In genomic region chr20:20446613-20447012, GRCh38 we compare ENCODE assay signal across 19 cellular contexts.
DNase-seq lines count a peak whose midpoint lies in the region; ATAC-seq lines count a peak whose summit lies in the region.
"Had no signal": no experiment of that assay in that cellular context is flagged by ENCODE, and none has a peak within 500 bp of the region (broad histone marks: within the 10 kb centered on the region; RNA-seq: fewer than 3 reads in every experiment).

No MANE protein-coding gene starts in this region.

- H3K4me3 Mint-ChIP-seq in activated CD4-positive, alpha-beta T cell treated with anti-CD3 and anti-CD28 coated beads for 36 hours, result no peak overlapping the region
- no peak overlapping the region for H3K4me3 Mint-ChIP-seq in activated naive CD4-positive, alpha-beta T cell treated with anti-CD3 and anti-CD28 coated beads for 36 hours
- H3K4me3 Mint-ChIP-seq: CD4-positive, alpha-beta memory T cell had no signal

- no peaks in the 10 kb centered on the region for H3K9me3 Mint-ChIP-seq in activated CD4-positive, alpha-beta T cell treated with anti-CD3 and anti-CD28 coated beads for 36 hours (ENCODE audit: low read depth)
- no peaks in the 10 kb centered on the region for H3K9me3 Mint-ChIP-seq in activated naive CD4-positive, alpha-beta T cell treated with anti-CD3 and anti-CD28 coated beads for 36 hours
- H3K9me3 Mint-ChIP-seq: CD4-positive, alpha-beta memory T cell had no signal

- no peaks in the 10 kb centered on the region for H3K27me3 Mint-ChIP-seq in activated CD4-positive, alpha-beta T cell treated with anti-CD3 and anti-CD28 coated beads for 36 hours
- no peaks in the 10 kb centered on the region for H3K27me3 Mint-ChIP-seq in activated naive CD4-positive, alpha-beta T cell treated with anti-CD3 and anti-CD28 coated beads for 36 hours (ENCODE audit: low read depth)
- H3K27me3 Mint-ChIP-seq: CD4-positive, alpha-beta memory T cell had no signal

- H3K4me1 Mint-ChIP-seq in activated CD4-positive, alpha-beta T cell treated with anti-CD3 and anti-CD28 coated beads for 36 hours, result peaks cover 4% of the 10 kb centered on the region
- H3K4me1 Mint-ChIP-seq in activated naive CD4-positive, alpha-beta T cell treated with anti-CD3 and anti-CD28 coated beads for 36 hours (ENCODE audit: low read depth), result peaks cover 2% of the 10 kb centered on the region
- H3K4me1 Mint-ChIP-seq: CD4-positive, alpha-beta memory T cell had no signal

- CTCF ChIA-PET in activated CD4-positive, alpha-beta T cell treated with anti-CD3 and anti-CD28 coated beads for 36 hours (lab: Charles Lee), result no interaction called here
- CTCF ChIA-PET in activated naive CD4-positive, alpha-beta T cell treated with anti-CD3 and anti-CD28 coated beads for 36 hours (lab: Charles Lee), result no interaction called here

- no peak for DNase-seq in activated CD4-positive, alpha-beta T cell treated with anti-CD3 and anti-CD28 coated beads for 36 hours
- DNase-seq in activated CD4-positive, alpha-beta T cell treated with anti-CD3 and anti-CD28 coated beads, Interleukin-2, amount 50 U/mL, for 1 hour, result no peak
- peak; percentile 56 for DNase-seq in cerebellar cortex (ENCODE audit: low spot score)
- no peak for DNase-seq in left ventricle myocardium superior
- peak; percentile 64 for DNase-seq in pons (ENCODE audit: low spot score)
- DNase-seq in NCI-H446 (lab: John Stamatoyannopoulos, UW), result no peak
- no peak for DNase-seq in activated naive CD4-positive, alpha-beta T cell treated with anti-CD3 and anti-CD28 coated beads, Interleukin-2, amount 50 U/mL, for 16 hours
- DNase-seq in activated naive CD4-positive, alpha-beta T cell treated with anti-CD3 and anti-CD28 coated beads for 36 hours, result no peak
- DNase-seq: ACHN; Calu3; CD4-positive, alpha-beta memory T cell; DMS153; GOT3; HCEC 1CT; KG1; NCI-H1092 treated with DMSO at 0.1 percent for 48 hours; NCI-H1436 treated with DMSO at 0.1 percent for 48 hours; NCI-H2029; NCI-H226 had no signal

- H3K27ac Mint-ChIP-seq in activated CD4-positive, alpha-beta T cell treated with anti-CD3 and anti-CD28 coated beads for 36 hours, result no peak overlapping the region
- no peak overlapping the region for H3K27ac Mint-ChIP-seq in activated naive CD4-positive, alpha-beta T cell treated with anti-CD3 and anti-CD28 coated beads for 36 hours

- intact Hi-C loops in activated CD4-positive, alpha-beta T cell treated with anti-CD3 and anti-CD28 coated beads for 36 hours (cut with DNase I, micrococcal nuclease), result no loop called here
- intact Hi-C loops in left ventricle myocardium superior (cut with micrococcal nuclease), result no loop called here
- intact Hi-C loops in activated naive CD4-positive, alpha-beta T cell treated with anti-CD3 and anti-CD28 coated beads for 36 hours (cut with micrococcal nuclease), result no loop called here

- peaks cover 2% of the 10 kb centered on the region for H3K36me3 Mint-ChIP-seq in activated CD4-positive, alpha-beta T cell treated with anti-CD3 and anti-CD28 coated beads for 36 hours (ENCODE audit: low read depth)
- peaks cover 1% of the 10 kb centered on the region for H3K36me3 Mint-ChIP-seq in activated naive CD4-positive, alpha-beta T cell treated with anti-CD3 and anti-CD28 coated beads for 36 hours (ENCODE audit: low read depth)

- peak; percentile 26 for ATAC-seq in activated CD4-positive, alpha-beta T cell treated with anti-CD3 and anti-CD28 coated beads for 36 hours
- ATAC-seq in left ventricle myocardium superior, result peak; percentile 82

- POLR2A ChIA-PET in activated CD4-positive, alpha-beta T cell treated with anti-CD3 and anti-CD28 coated beads for 36 hours (lab: Charles Lee), result no interaction called here

Comparison
In these comparisons a context has a peak if more than half of its experiments do, and no peak if none do; other contexts are left out.
1. DNase-seq: peak in cerebellar cortex (single experiment) and pons (single experiment); none in activated CD4-positive, alpha-beta T cell treated with anti-CD3 and anti-CD28 coated beads for 36 hours (single experiment), activated CD4-positive, alpha-beta T cell treated with anti-CD3 and anti-CD28 coated beads, Interleukin-2, amount 50 U/mL, for 1 hour (single experiment), left ventricle myocardium superior (single experiment), NCI-H446 (0 of 2), activated naive CD4-positive, alpha-beta T cell treated with anti-CD3 and anti-CD28 coated beads, Interleukin-2, amount 50 U/mL, for 16 hours (single experiment) and activated naive CD4-positive, alpha-beta T cell treated with anti-CD3 and anti-CD28 coated beads for 36 hours (single experiment).